24 cellular contexts compared by ENCODE assay signal in genomic region chr2:135836596-135836995, GRCh38. TPM values are rescaled to one million over a fixed set of nuclear protein-coding genes. Genes with fewer than 3 reads are reported as not detected.
DNase-seq lines count a peak whose midpoint lies in the region; ATAC-seq, FAIRE-seq and TF ChIP-seq lines count a peak whose summit lies in the region.
"Had no signal": no experiment of that assay in that cellular context is flagged by ENCODE, and none has a peak within 500 bp of the region (broad histone marks: within the 10 kb centered on the region; RNA-seq: fewer than 3 reads in every experiment).

No MANE protein-coding gene starts in this region.

- no peak overlapping the region for H3K56ac ChIP-seq in H9 (ENCODE audit: insufficient read length, low read depth, low read length)

- peaks cover 38% of the 10 kb centered on the region for H3K4me1 Mint-ChIP-seq in activated naive CD8-positive, alpha-beta T cell treated with anti-CD3 and anti-CD28 coated beads, Interleukin-2, amount 10 ng/mL, durations not matched to agents 7 days and 5 days
- peaks cover 18% of the 10 kb centered on the region for H3K4me1 Mint-ChIP-seq in activated naive CD8-positive, alpha-beta T cell treated with anti-CD3 and anti-CD28 coated beads for 36 hours
- peaks cover 14% of the 10 kb centered on the region for H3K4me1 Mint-ChIP-seq in Caco-2 (ENCODE audit: low read depth, unreplicated experiment)
- peaks cover 10% of the 10 kb centered on the region for H3K4me1 Mint-ChIP-seq in T-helper 17 cell
- no peaks in the 10 kb centered on the region; a peak in 1 of 4 replicates for H3K4me1 Mint-ChIP-seq in H9

- peak overlapping the region; percentile 3 to 52 for H3K27ac ChIP-seq in small intestine (ENCODE audit: low read depth in 1 of 2, low read length in 1 of 2)
- H3K27ac ChIP-seq in H9 (ENCODE audit: insufficient read length, low read depth, low read length) = no peak overlapping the region
- no peak overlapping the region for H3K27ac ChIP-seq in vagina
- H3K27ac ChIP-seq: PC-9 had no signal

- peaks cover 31% of the 10 kb centered on the region for H3K36me3 Mint-ChIP-seq in activated naive CD8-positive, alpha-beta T cell treated with anti-CD3 and anti-CD28 coated beads, Interleukin-2, amount 10 ng/mL, durations not matched to agents 7 days and 5 days
- peaks cover 24% of the 10 kb centered on the region for H3K36me3 Mint-ChIP-seq in activated naive CD8-positive, alpha-beta T cell treated with anti-CD3 and anti-CD28 coated beads for 36 hours
- H3K36me3 Mint-ChIP-seq in Caco-2 (ENCODE audit: insufficient read depth, unreplicated experiment) (peaks cover 33% of the 10 kb centered on the region), T-helper 17 cell (ENCODE audit: low read depth) (peaks cover 6% of the 10 kb centered on the region), H9 (ENCODE audit: insufficient read depth in 1 of 3, low read depth in 3 of 3) (peaks cover 1 to 14% (median 13%) of the 10 kb centered on the region in 3 experiments; a peak in 5 of 7 replicates)

- no peak overlapping the region for H3T11ph ChIP-seq in H9 (ENCODE audit: low read length)

- H4K8ac ChIP-seq in H9 (replicated peaks; ENCODE audit: insufficient read length, low read depth, low read length) = no peak overlapping the region

- ATAC-seq in activated naive CD8-positive, alpha-beta T cell treated with anti-CD3 and anti-CD28 coated beads, Interleukin-2, amount 10 ng/mL, durations not matched to agents 7 days and 5 days (ENCODE audit: low read depth) = no peak
- no peak for ATAC-seq in T-helper 17 cell
- ATAC-seq: Right ventricle myocardium inferior had no signal

- H3K9me3 ChIP-seq in Caco-2 (no peaks in the 10 kb centered on the region), T-helper 17 cell (ENCODE audit: control insufficient read depth, low read length, poor library complexity, severe bottlenecking) (no peaks in the 10 kb centered on the region), small intestine (ENCODE audit: control insufficient read depth, low read depth) (no peaks in the 10 kb centered on the region), H9 (ENCODE audit: control insufficient read depth, low read depth, low read length) (no peaks in the 10 kb centered on the region), vagina (no peaks in the 10 kb centered on the region)
- H3K9me3 ChIP-seq: MG63 had no signal

- H3K4me1 ChIP-seq in Caco-2 (peaks cover 21% of the 10 kb centered on the region), small intestine (ENCODE audit: control insufficient read depth in 2 of 2, insufficient read depth in 1 of 2, low read depth in 1 of 2, low read length in 1 of 2) (peaks cover 0 to 3% of the 10 kb centered on the region in 2 donors), H9 (ENCODE audit: insufficient read depth, low read length) (no peaks in the 10 kb centered on the region), vagina (peaks cover 16% of the 10 kb centered on the region)

- no peak for FAIRE-seq in small intestine (lab: Jason Lieb, UNC)
- FAIRE-seq: GM12892, HTR-8/SVneo had no signal

- H3K4ac ChIP-seq in H9 (ENCODE audit: low read depth, low read length) = no peak overlapping the region

- no peak overlapping the region for H3K14ac ChIP-seq in H9 (ENCODE audit: insufficient read depth, low read length)

- no TSS peak for BruUV-seq in Caco-2 (replicated peaks; lab: Mats Ljungman, UMichigan)

- H3K27me3 Mint-ChIP-seq in activated naive CD8-positive, alpha-beta T cell treated with anti-CD3 and anti-CD28 coated beads, Interleukin-2, amount 10 ng/mL, durations not matched to agents 7 days and 5 days = no peaks in the 10 kb centered on the region
- no peaks in the 10 kb centered on the region for H3K27me3 Mint-ChIP-seq in activated naive CD8-positive, alpha-beta T cell treated with anti-CD3 and anti-CD28 coated beads for 36 hours
- H3K27me3 Mint-ChIP-seq in Caco-2 (ENCODE audit: insufficient read depth, unreplicated experiment) = no peaks in the 10 kb centered on the region
- H3K27me3 Mint-ChIP-seq in T-helper 17 cell = no peaks in the 10 kb centered on the region
- no peaks in the 10 kb centered on the region for H3K27me3 Mint-ChIP-seq in H9 (ENCODE audit: low read depth)
- H3K27me3 Mint-ChIP-seq: CD8-positive, alpha-beta memory T cell had no signal

- no peak overlapping the region for H2BK5ac ChIP-seq in H9 (ENCODE audit: insufficient read length, low read length)

- intact Hi-C loops in Caco-2 (cut with micrococcal nuclease; ENCODE audit: unreplicated experiment) (no loop called here), vagina (cut with DNase I) (no loop called here)

- H3K4me3 ChIP-seq in Caco-2 (ENCODE audit: low read depth, low read length) = no peak overlapping the region
- peak overlapping the region in 1 of 2 donors; percentile 62 for H3K4me3 ChIP-seq in small intestine (ENCODE audit: low read depth in 1 of 2, low read length in 2 of 2)
- H3K4me3 ChIP-seq in vagina = no peak overlapping the region
- H3K4me3 ChIP-seq: MG63, PC-9 had no signal

- H4K91ac ChIP-seq in H9 (ENCODE audit: insufficient read length, low read depth, low read length) = no peak overlapping the region

- H3K27me3 ChIP-seq in Caco-2 (replicated peaks; ENCODE audit: control insufficient read depth, insufficient read depth, low read length) (no peaks in the 10 kb centered on the region), small intestine (ENCODE audit: control insufficient read depth in 2 of 2, insufficient read depth in 2 of 2, low read length in 2 of 2) (no peaks in the 10 kb centered on the region), H9 (ENCODE audit: insufficient read depth, low read length) (no peaks in the 10 kb centered on the region), vagina (no peaks in the 10 kb centered on the region)
- H3K27me3 ChIP-seq: MG63 had no signal

- H3K9me3 Mint-ChIP-seq in activated naive CD8-positive, alpha-beta T cell treated with anti-CD3 and anti-CD28 coated beads, Interleukin-2, amount 10 ng/mL, durations not matched to agents 7 days and 5 days = no peaks in the 10 kb centered on the region
- H3K9me3 Mint-ChIP-seq in activated naive CD8-positive, alpha-beta T cell treated with anti-CD3 and anti-CD28 coated beads for 36 hours = no peaks in the 10 kb centered on the region
- H3K9me3 Mint-ChIP-seq in Caco-2 (ENCODE audit: unreplicated experiment) (no peaks in the 10 kb centered on the region), H9 (no peaks in the 10 kb centered on the region)
- H3K9me3 Mint-ChIP-seq: CD14-positive monocyte; CD8-positive, alpha-beta memory T cell had no signal

- no peaks in the 10 kb centered on the region for H4K20me1 ChIP-seq in H9 (ENCODE audit: control insufficient read depth, insufficient read depth, insufficient read length)

- H3K27ac Mint-ChIP-seq in activated naive CD8-positive, alpha-beta T cell treated with anti-CD3 and anti-CD28 coated beads, Interleukin-2, amount 10 ng/mL, durations not matched to agents 7 days and 5 days = peak overlapping the region; percentile 64
- no peak overlapping the region for H3K27ac Mint-ChIP-seq in activated naive CD8-positive, alpha-beta T cell treated with anti-CD3 and anti-CD28 coated beads for 36 hours
- H3K27ac Mint-ChIP-seq in Caco-2 (ENCODE audit: unreplicated experiment) = peak overlapping the region; percentile 22
- peak overlapping the region; percentile 27 for H3K27ac Mint-ChIP-seq in T-helper 17 cell
- H3K27ac Mint-ChIP-seq in H9 = peak overlapping the region in 1 of 3 experiments; percentile 15; a peak in 2 of 7 replicates
- H3K27ac Mint-ChIP-seq: CD8-positive, alpha-beta memory T cell had no signal

- H3K23ac ChIP-seq in H9 (ENCODE audit: insufficient read length, low read depth, low read length) = no peak overlapping the region

- H2BK15ac ChIP-seq in H9 (ENCODE audit: low read depth, low read length) = no peak overlapping the region

- POLR2A ChIA-PET in activated naive CD8-positive, alpha-beta T cell treated with anti-CD3 and anti-CD28 coated beads, Interleukin-2, amount 10 ng/mL, durations not matched to agents 7 days and 5 days (lab: Charles Lee) = interaction anchor here (3.2 kb wide), 1 partner anchor 16 kb away, joined by 12 read pairs; no protein-coding TSS in a partner anchor
- POLR2A ChIA-PET in Caco-2 (lab: Charles Lee) = no interaction called here

- no peaks in the 10 kb centered on the region for H3K79me1 ChIP-seq in H9 (ENCODE audit: insufficient read depth, low read depth, low read length, poor library complexity, severe bottlenecking)

- H2AFZ ChIP-seq in H9 (ENCODE audit: low read length) = no peak overlapping the region
- H2AFZ ChIP-seq: PC-9 had no signal

- no peak overlapping the region for H2AK5ac ChIP-seq in H9 (ENCODE audit: insufficient read length, low read length)

- 75 to 86% (median 76%) methylated on average over 11 of the region's 11 CpGs for WGBS in small intestine, 3 donors
- WGBS in H9 (ENCODE audit: extremely low coverage, insufficient read length, low lambda C conversion rate) = no CpG with 5 or more reads among the region's 11 CpGs

- H2BK120ac ChIP-seq in H9 (ENCODE audit: low read depth, low read length, poor library complexity, severe bottlenecking) = no peak overlapping the region

- no peak overlapping the region for H3K9ac ChIP-seq in H9 (ENCODE audit: extremely low read depth, insufficient read length, low read length)

- no peak overlapping the region for H3K4me2 ChIP-seq in H9 (ENCODE audit: insufficient read depth, insufficient read length, low read length)
- H3K4me2 ChIP-seq: PC-9 had no signal

- TF ChIP-seq CTCF in Caco-2 (IDR thresholded peaks at IDR 0.05; ENCODE audit: insufficient read depth in 1 of 2, low read depth in 1 of 2, low read length in 1 of 2, severe bottlenecking in 1 of 2, unreplicated experiment in 1 of 2) (no peak), H9 (conservative IDR thresholded peaks at IDR 0.05) (no peak), vagina (IDR thresholded peaks at IDR 0.05) (no peak)

- no peak overlapping the region for H3K18ac ChIP-seq in H9 (ENCODE audit: insufficient read length, low read depth, low read length)

- no peak overlapping the region for H2BK12ac ChIP-seq in H9 (ENCODE audit: insufficient read length, low read depth, low read length)

- H2BK20ac ChIP-seq in H9 (ENCODE audit: low read depth, low read length, poor library complexity, severe bottlenecking) = no peak overlapping the region

- no peak for DNase-seq in activated naive CD8-positive, alpha-beta T cell treated with anti-CD3 and anti-CD28 coated beads, Interleukin-2, amount 10 ng/mL, durations not matched to agents 7 days and 5 days
- DNase-seq in activated naive CD8-positive, alpha-beta T cell treated with anti-CD3 and anti-CD28 coated beads for 36 hours = no peak
- DNase-seq in Caco-2 = no peak
- no peak for DNase-seq in T-helper 17 cell
- no peak for DNase-seq in small intestine
- no peak for DNase-seq in H9
- DNase-seq in vagina (ENCODE audit: extremely low spot score in 2 of 2) = no peak
- no peak for DNase-seq in NCI-H1694 (lab: John Stamatoyannopoulos, UW)
- DNase-seq: Calu3; CD8-positive, alpha-beta memory T cell; DMS79 treated with DMSO at 0.1 percent for 48 hours; GOT3; HCEC 1CT; KBM-7; MG63; NCI-H2029 treated with DMSO at 0.1 percent for 48 hours; NCI-H2227 treated with DMSO at 0.1 percent for 48 hours; NCI-H526 treated with DMSO at 0.1 percent for 48 hours; PC-9 had no signal

- no peaks in the 10 kb centered on the region for H3K23me2 ChIP-seq in H9 (ENCODE audit: insufficient read length, low read depth, low read length, poor library complexity, severe bottlenecking)

- CTCF ChIA-PET in Caco-2 (lab: Charles Lee) = no interaction called here

- H4K5ac ChIP-seq in H9 (ENCODE audit: insufficient read length, low read depth, low read length) = no peak overlapping the region

- no peak for TF ChIP-seq POLR2A in vagina (IDR thresholded peaks at IDR 0.05)

- H3K79me2 ChIP-seq in H9 (ENCODE audit: insufficient read depth, low read length) = no peaks in the 10 kb centered on the region

- no peak overlapping the region for H3K4me3 Mint-ChIP-seq in activated naive CD8-positive, alpha-beta T cell treated with anti-CD3 and anti-CD28 coated beads, Interleukin-2, amount 10 ng/mL, durations not matched to agents 7 days and 5 days
- H3K4me3 Mint-ChIP-seq in activated naive CD8-positive, alpha-beta T cell treated with anti-CD3 and anti-CD28 coated beads for 36 hours = no peak overlapping the region
- H3K4me3 Mint-ChIP-seq in Caco-2 (ENCODE audit: unreplicated experiment) = no peak overlapping the region
- no peak overlapping the region for H3K4me3 Mint-ChIP-seq in T-helper 17 cell
- H3K4me3 Mint-ChIP-seq in H9 = no peak overlapping the region
- H3K4me3 Mint-ChIP-seq: CD14-positive monocyte; CD8-positive, alpha-beta memory T cell had no signal

- no peaks in the 10 kb centered on the region; the same call in 1 of the 2 replicates for H3K36me3 ChIP-seq in Caco-2 (ENCODE audit: control insufficient read depth, insufficient read depth, low read length)
- H3K36me3 ChIP-seq in small intestine (ENCODE audit: control insufficient read depth in 2 of 2, insufficient read depth in 2 of 2, low read length in 2 of 2) = peaks cover 0 to 5% of the 10 kb centered on the region in 2 donors
- H3K36me3 ChIP-seq in vagina = no peaks in the 10 kb centered on the region

RNA-seq across cellular contexts. Expression of gene LCT, which starts 0.4 kb away (rescaled TPM):
- under 1 TPM; 0.14 to 0.39 TPM for total RNA-seq in activated naive CD8-positive, alpha-beta T cell treated with anti-CD3 and anti-CD28 coated beads, Interleukin-2, amount 10 ng/mL, durations not matched to agents 7 days and 5 days
- total RNA-seq in activated naive CD8-positive, alpha-beta T cell treated with anti-CD3 and anti-CD28 coated beads for 36 hours = under 1 TPM; 0.31 to 0.34 TPM
- total RNA-seq in Caco-2 (2022) (0.82 and 1.5 TPM in 2 replicates), T-helper 17 cell (under 1 TPM; 0.07 to 0.10 TPM), H9 (2021) (0.04 TPM in 2 replicates), vagina (not detected)
- polyA plus RNA-seq in small intestine = 100 to 1,000 TPM in 1 of 3 donors, 10 to 100 TPM in 2; 37.0 to 332 (median 100.0) TPM
- total RNA-seq: PC-9, Right ventricle myocardium inferior, RPMI7951 had no signal
- polyA plus RNA-seq: CD14-positive monocyte; CD8-positive, alpha-beta memory T cell had no signal

RNA-seq across cellular contexts. Expression of gene MCM6, which starts 39.6 kb away (rescaled TPM):
- total RNA-seq in activated naive CD8-positive, alpha-beta T cell treated with anti-CD3 and anti-CD28 coated beads, Interleukin-2, amount 10 ng/mL, durations not matched to agents 7 days and 5 days = 100 to 1,000 TPM; 107 to 109 TPM
- 100 to 1,000 TPM; 229 to 232 TPM for total RNA-seq in activated naive CD8-positive, alpha-beta T cell treated with anti-CD3 and anti-CD28 coated beads for 36 hours
- total RNA-seq in Caco-2 (2022) (94.6 and 96.0 TPM in 2 replicates), T-helper 17 cell (10 to 100 TPM; 19.5 to 30.9 TPM), H9 (2021) (112 and 113 TPM in 2 replicates), vagina (9.6 TPM)
- polyA plus RNA-seq in small intestine = 10 to 100 TPM in 2 of 3 donors, 1 to 10 TPM in 1; 9.5 to 25.0 (median 23.0) TPM

Comparison
In these comparisons a context has a peak if more than half of its experiments do, and no peak if none do; other contexts are left out.
1. H3K27ac ChIP-seq: peak in small intestine (2 of 2); none in H9 (single experiment) and vagina (single experiment).